Comparison of ENCODE assay signal across 8 cellular contexts in the genomic region with DNA sequence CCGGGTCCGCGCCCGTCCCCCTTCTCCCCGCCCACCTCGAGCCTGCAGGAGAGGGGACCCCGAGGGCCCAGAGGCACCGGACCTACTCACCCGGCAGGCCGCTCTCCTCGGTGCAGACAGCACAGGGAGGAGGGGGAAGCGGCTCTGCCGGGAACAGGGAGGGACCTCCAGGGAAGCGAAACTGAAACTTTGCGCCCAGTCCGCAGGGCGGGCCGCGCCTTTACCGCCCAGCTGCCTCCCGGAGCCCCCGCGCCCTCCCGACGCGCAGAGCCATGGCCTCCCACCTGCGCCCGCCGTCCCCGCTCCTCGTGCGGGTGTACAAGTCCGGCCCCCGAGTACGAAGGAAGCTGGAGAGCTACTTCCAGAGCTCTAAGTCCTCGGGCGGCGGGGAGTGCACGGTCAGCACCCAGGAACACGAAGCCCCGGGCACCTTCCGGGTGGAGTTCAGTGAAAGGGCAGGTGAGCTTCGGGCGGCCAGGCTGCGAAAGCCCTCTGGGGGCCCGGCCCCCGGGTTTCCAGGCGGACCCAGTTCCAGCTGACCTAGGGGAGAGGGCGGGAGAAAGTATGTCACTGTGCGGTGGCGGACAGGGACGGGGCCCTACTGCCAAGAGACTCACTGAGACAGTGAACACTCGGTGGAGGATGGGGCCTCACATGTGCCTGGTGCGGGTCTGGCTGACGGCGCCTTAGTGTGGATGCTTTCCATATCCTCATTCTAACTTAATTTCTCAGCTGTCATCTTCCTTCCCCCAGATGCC. TPM values are rescaled to one million over a fixed set of nuclear protein-coding genes. Genes with fewer than 3 reads are reported as not detected.
DNase-seq lines count a peak whose midpoint lies in the region; ATAC-seq and TF ChIP-seq lines count a peak whose summit lies in the region.

Gene DTX3L (plus strand): TSS at position 184 of the 758 bp plus-strand sequence. CDS start 89 bp downstream, at position 273.
Gene PARP9 (minus strand): TSS at position 146 of the 758 bp plus-strand sequence. CDS start 4,680 bp downstream, outside the sequence.

- H3K4me3 ChIP-seq in SJCRH30: peak within 1 kb of the TSS; percentile 85
- peak within 1 kb of the TSS; percentile 87 for H3K4me3 ChIP-seq in fibroblast of villous mesenchyme (ENCODE audit: low read depth, low read length)
- peak within 1 kb of the TSS; percentile 68 to 82 (median 74) for H3K4me3 ChIP-seq in stomach

- 0 to 1% (median 0%) methylated on average over 29 to 56 of the region's 56 CpGs for WGBS in stomach, 5 donors

- TF ChIP-seq POLR2A in stomach (IDR thresholded peaks at IDR 0.05): peak in 1 of 4 donors; percentile 43

- DNase-seq in DMS53 treated with DMSO at 0.1 percent for 48 hours (lab: John Stamatoyannopoulos, UW; ENCODE audit: unreplicated experiment) (peak; percentile 48), SJCRH30 (peak; percentile 87 to 91), fibroblast of villous mesenchyme (ENCODE audit: low read depth) (peak; percentile 87), neural crest cell (ENCODE audit: low read depth, low spot score) (peak; percentile 31), stomach (peak; percentile 85)
- peak; percentile 60 for DNase-seq in activated gamma-delta T cell treated with anti-CD3 and anti-CD28 coated beads, Interleukin-2, amount 50 U/mL, for 16 hours (ENCODE audit: low read depth)

- peaks cover 44% of the 10 kb centered on the region for H3K36me3 ChIP-seq in KOPT-K1 (ENCODE audit: insufficient read depth, low read length)
- H3K36me3 ChIP-seq in SJCRH30: 0 out of 2 replicates have a peak, but pooled peaks cover 4% of the 10 kb centered on the region
- H3K36me3 ChIP-seq in stomach: peaks cover 15 to 45% (median 40%) of the 10 kb centered on the region in 4 donors

- H3K4me3 Mint-ChIP-seq in neural crest cell: peak within 1 kb of the TSS; percentile 74

- ATAC-seq in GM21737 (IDR thresholded peaks at IDR 0.05; ENCODE audit: unreplicated experiment): peak; percentile 68

- peak within 1 kb of the TSS; percentile 81 for H3K27ac Mint-ChIP-seq in neural crest cell (ENCODE audit: unreplicated experiment)

- intact Hi-C loops in stomach (cut with DNase I; ENCODE audit: low total_unique reads): loop anchor here (5.0 kb wide), 1 partner anchor 113 kb away; no protein-coding TSS in a partner anchor

- H3K9me3 ChIP-seq in KOPT-K1 (ENCODE audit: insufficient read depth, low read length, poor library complexity, severe bottlenecking) (no peaks in the 10 kb centered on the region), SJCRH30 (replicated peaks) (no peaks in the 10 kb centered on the region), stomach (no peaks in the 10 kb centered on the region)

- H3K4me1 ChIP-seq in SJCRH30 (peaks cover 15% of the 10 kb centered on the region), stomach (peaks cover 27 to 79% (median 51%) of the 10 kb centered on the region in 4 donors)

- no peaks in the 10 kb centered on the region for H3K9me3 Mint-ChIP-seq in neural crest cell

- no peaks in the 10 kb centered on the region for H3K36me3 Mint-ChIP-seq in neural crest cell (ENCODE audit: low read depth)

- no peak for TF ChIP-seq CTCF in fibroblast of villous mesenchyme (IDR thresholded peaks at IDR 0.05; ENCODE audit: insufficient read depth, low read depth, low read length)
- TF ChIP-seq CTCF in neural crest cell (conservative IDR thresholded peaks at IDR 0.05): no peak
- TF ChIP-seq CTCF in stomach (IDR thresholded peaks at IDR 0.05): no peak

- H3K4me1 Mint-ChIP-seq in neural crest cell: peaks cover 13% of the 10 kb centered on the region

- no peaks in the 10 kb centered on the region for H3K27me3 Mint-ChIP-seq in neural crest cell (ENCODE audit: low read depth)

- TF ChIP-seq EP300 in stomach (IDR thresholded peaks at IDR 0.05): peak; percentile 5

- H3K27me3 ChIP-seq in SJCRH30: no peaks in the 10 kb centered on the region
- H3K27me3 ChIP-seq in stomach: no peaks in the 10 kb centered on the region

- peak within 1 kb of the TSS; percentile 97 for H3K27ac ChIP-seq in KOPT-K1 (ENCODE audit: low read depth, low read length, poor library complexity, severe bottlenecking)
- peak within 1 kb of the TSS; percentile 98 for H3K27ac ChIP-seq in SJCRH30
- H3K27ac ChIP-seq in stomach: peak within 1 kb of the TSS; percentile 92 to 97 (median 96)

RNA-seq across cellular contexts. Expression of gene DTX3L, which starts in this region (rescaled TPM):
- total RNA-seq in SJCRH30 (2014; rRNA removed; shearing (Covaris generic)): 12.7 and 13.1 TPM in 2 replicates
- 25.1 and 36.7 TPM in 2 replicates for total RNA-seq in fibroblast of villous mesenchyme
- 4.9 and 6.3 TPM in 2 replicates for total RNA-seq in neural crest cell
- 10 to 100 TPM in 4 of 5 donors, 1 to 10 TPM in 1; 5.8 to 29.0 (median 26.1) TPM for total RNA-seq in stomach
- 10 to 100 TPM in 2 of 3 donors, 1 to 10 TPM in 1; 9.2 to 11.2 (median 10.5) TPM for polyA plus RNA-seq in stomach

RNA-seq across cellular contexts. Expression of gene PARP9, which starts in this region (rescaled TPM):
- total RNA-seq in SJCRH30 (2014; rRNA removed; shearing (Covaris generic)): 12.1 and 14.1 TPM in 2 replicates
- 21.3 and 34.5 TPM in 2 replicates for total RNA-seq in fibroblast of villous mesenchyme
- total RNA-seq in neural crest cell: 2.8 and 3.0 TPM in 2 replicates
- 10 to 100 TPM in 4 of 5 donors, 1 to 10 TPM in 1; 1.4 to 42.6 (median 23.9) TPM for total RNA-seq in stomach
- 10 to 100 TPM; 19.5 to 26.5 (median 21.4) TPM for polyA plus RNA-seq in stomach

Comparison
In these comparisons a context has a peak if more than half of its experiments do, and no peak if none do; other contexts are left out.
1. Peak in every context shown above with its lines: DNase-seq, ATAC-seq, H3K4me3 ChIP-seq and H3K27ac ChIP-seq.
2. DNase-seq: peak in every context shown above with its lines; median percentile 89 in SJCRH30; 87 in fibroblast of villous mesenchyme; 85 in stomach; 60 in activated gamma-delta T cell treated with anti-CD3 and anti-CD28 coated beads, Interleukin-2, amount 50 U/mL, for 16 hours; 48 in DMS53 treated with DMSO at 0.1 percent for 48 hours; 31 in neural crest cell.